ENCODE assay signal across 8 cellular contexts in the genomic region with DNA sequence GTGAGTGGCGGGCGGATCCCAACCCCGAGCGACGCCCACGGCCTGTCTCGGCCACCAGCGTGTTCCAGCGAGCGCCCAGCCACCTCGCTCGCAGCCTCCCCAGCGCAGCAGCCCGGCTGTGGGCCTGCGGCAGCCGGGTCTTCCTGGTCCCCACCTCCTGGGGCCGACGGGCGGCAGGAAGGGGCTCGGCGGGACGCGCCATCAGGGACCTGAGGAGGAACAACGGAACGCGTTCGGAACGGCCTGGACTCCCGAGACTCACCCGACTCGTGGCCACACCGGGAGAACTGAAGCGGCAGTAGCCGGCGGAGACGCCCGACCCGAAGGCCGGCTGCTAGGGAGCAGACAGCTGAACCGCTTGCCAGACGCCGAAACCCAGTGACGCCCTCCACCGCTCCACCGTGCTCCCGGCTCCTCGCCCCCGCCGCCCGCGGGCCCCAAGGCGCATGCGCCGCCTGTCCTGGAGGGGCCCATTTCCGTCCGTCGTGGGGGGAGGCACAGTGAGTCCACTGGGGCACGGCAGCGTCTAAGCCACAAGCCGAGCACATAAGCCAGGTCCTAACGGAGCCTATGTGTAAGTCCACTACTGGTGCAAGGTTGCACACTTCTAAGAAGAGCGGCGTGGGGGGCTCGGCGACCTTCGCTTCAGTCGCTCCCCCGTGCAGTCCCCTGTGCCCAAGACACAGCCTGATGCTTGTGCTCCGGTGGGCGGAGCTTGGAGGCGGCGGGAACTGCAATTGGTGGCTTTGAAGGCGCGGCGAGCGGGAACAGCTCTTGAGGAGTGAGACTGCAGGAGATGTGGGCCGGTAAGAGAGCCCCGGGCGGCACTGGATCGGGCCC. TPM values are rescaled to one million over a fixed set of nuclear protein-coding genes. Genes with fewer than 3 reads are reported as not detected.
A peak's percentile ranks its signal among the peaks of the same experiment; 100 is the strongest.
DNase-seq lines count a peak whose midpoint lies in the region; ATAC-seq and TF ChIP-seq lines count a peak whose summit lies in the region.

A gene with protein sequence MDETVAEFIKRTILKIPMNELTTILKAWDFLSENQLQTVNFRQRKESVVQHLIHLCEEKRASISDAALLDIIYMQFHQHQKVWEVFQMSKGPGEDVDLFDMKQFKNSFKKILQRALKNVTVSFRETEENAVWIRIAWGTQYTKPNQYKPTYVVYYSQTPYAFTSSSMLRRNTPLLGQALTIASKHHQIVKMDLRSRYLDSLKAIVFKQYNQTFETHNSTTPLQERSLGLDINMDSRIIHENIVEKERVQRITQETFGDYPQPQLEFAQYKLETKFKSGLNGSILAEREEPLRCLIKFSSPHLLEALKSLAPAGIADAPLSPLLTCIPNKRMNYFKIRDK (plus strand): TSS at position 743 of the 840 bp plus-strand sequence. CDS start 4,726 bp downstream, outside the sequence.
CMC2 (minus strand) TSS at position 414 of the 840 bp plus-strand sequence. CDS start 9,491 bp downstream, outside the sequence.

- H3K27ac ChIP-seq in rectal smooth muscle tissue (ENCODE audit: low read depth, low read length) = peak within 1 kb of the TSS; percentile 94
- peak within 1 kb of the TSS; percentile 68 to 81 for H3K27ac ChIP-seq in aorta (ENCODE audit: low read depth in 1 of 2, low read length in 2 of 2)

- H3K36me3 ChIP-seq in rectal smooth muscle tissue (ENCODE audit: control insufficient read depth, insufficient read depth, low read length) (no peaks in the 10 kb centered on the region), aorta (ENCODE audit: control insufficient read depth in 1 of 2, insufficient read depth in 2 of 2, low read length in 1 of 2) (no peaks in the 10 kb centered on the region)

- in situ Hi-C loops in astrocyte of the cerebellum (cut with HindIII; ENCODE audit: low sequenced_read_pairs) = no loop called here

- H3K4me1 ChIP-seq in rectal smooth muscle tissue (ENCODE audit: control insufficient read depth, insufficient read depth, low read length) (peaks cover 8% of the 10 kb centered on the region), aorta (ENCODE audit: control insufficient read depth in 1 of 2, insufficient read depth in 2 of 2, low read length in 2 of 2) (peaks cover 0 to 3% of the 10 kb centered on the region in 2 donors)

- no peak for TF ChIP-seq CTCF in astrocyte of the cerebellum (IDR thresholded peaks at IDR 0.05; ENCODE audit: low read depth, low read length, missing control alignments)

- intact Hi-C loops in aorta (cut with DNase I) = loop anchor here (1.0 to 10.0 kb wide), 5 partner anchors 28 to 90 kb away; partner anchors contain the start of genes ATMIN (in 1 of the 2), C16orf46 (in 1 of the 2) and GCSH (in 1 of the 2)

- H3K9me3 ChIP-seq in aorta (ENCODE audit: control insufficient read depth, low read length) = no peaks in the 10 kb centered on the region

- H3K4me3 ChIP-seq in astrocyte of the cerebellum (ENCODE audit: low read depth, low read length) (peak within 1 kb of the TSS; percentile 95), rectal smooth muscle tissue (ENCODE audit: low read length) (peak within 1 kb of the TSS; percentile 90), aorta (ENCODE audit: low read length in 2 of 2) (peak within 1 kb of the TSS; percentile 50 to 78)

- H3K27me3 ChIP-seq in rectal smooth muscle tissue (ENCODE audit: control insufficient read depth, insufficient read depth, low read length) (no peaks in the 10 kb centered on the region), aorta (ENCODE audit: control insufficient read depth in 1 of 2, insufficient read depth in 2 of 2, low read length in 1 of 2) (no peaks in the 10 kb centered on the region)

- H3K9ac ChIP-seq in rectal smooth muscle tissue (ENCODE audit: low read length) = peak within 1 kb of the TSS; percentile 59

- peak; percentile 90 for ATAC-seq in GM18517 (IDR thresholded peaks at IDR 0.05; ENCODE audit: unreplicated experiment)
- peak; percentile 77 for ATAC-seq in HG03039 (IDR thresholded peaks at IDR 0.05; ENCODE audit: unreplicated experiment)
- ATAC-seq in aorta (ENCODE audit: low FRiP score) = peak; percentile 99

- DNase-seq in NCI-H2081 (lab: John Stamatoyannopoulos, UW) = peak; percentile 92 to 94
- DNase-seq in T-helper 9 cell = peak; percentile 95
- peak; percentile 99 for DNase-seq in astrocyte of the cerebellum (ENCODE audit: low read depth)
- DNase-seq in hepatic stellate cell (ENCODE audit: low spot score) = peak; percentile 95
- DNase-seq in aorta = peak; percentile 99

- 0% methylated on average over 67 to 80 of the region's 80 CpGs for WGBS in aorta, 2 donors

RNA-seq across cellular contexts. Expression of the first gene that starts in this region (rescaled TPM):
- 1 to 10 TPM; 4.4 to 5.3 TPM for total RNA-seq in aorta
- 1 to 10 TPM; 5.5 to 7.0 TPM for polyA plus RNA-seq in aorta

RNA-seq across cellular contexts. Expression of gene CMC2, which starts in this region (rescaled TPM):
- 10 to 100 TPM; 33.0 to 33.2 TPM for total RNA-seq in aorta
- polyA plus RNA-seq in aorta = 100 to 1,000 TPM in 1 of 2 donors, 10 to 100 TPM in 1; 31.3 to 108 TPM

Comparison
In these comparisons a context has a peak if more than half of its experiments do, and no peak if none do; other contexts are left out.
1. Peak in every context shown above with its lines: DNase-seq, ATAC-seq, H3K4me3 ChIP-seq and H3K27ac ChIP-seq.